ENCODE assay signal across 7 cellular contexts in genomic region chr11:97641988-97642387, GRCh38.
"Had no signal": no experiment of that assay in that cellular context is flagged by ENCODE, and none has a peak within 500 bp of the region (broad histone marks: within the 10 kb centered on the region; RNA-seq: fewer than 3 reads in every experiment).

No MANE protein-coding gene starts in this region.

- H3K4me3 ChIP-seq: GM12878 had no signal

- ATAC-seq: GM12878 had no signal

- FAIRE-seq: GM12878, GM12891, GM12892, GM18507, GM19239 had no signal

- DNase-seq: GDM1, GF-D8 had no signal
